ENCODE assay signal across 8 cellular contexts in the genomic region with DNA sequence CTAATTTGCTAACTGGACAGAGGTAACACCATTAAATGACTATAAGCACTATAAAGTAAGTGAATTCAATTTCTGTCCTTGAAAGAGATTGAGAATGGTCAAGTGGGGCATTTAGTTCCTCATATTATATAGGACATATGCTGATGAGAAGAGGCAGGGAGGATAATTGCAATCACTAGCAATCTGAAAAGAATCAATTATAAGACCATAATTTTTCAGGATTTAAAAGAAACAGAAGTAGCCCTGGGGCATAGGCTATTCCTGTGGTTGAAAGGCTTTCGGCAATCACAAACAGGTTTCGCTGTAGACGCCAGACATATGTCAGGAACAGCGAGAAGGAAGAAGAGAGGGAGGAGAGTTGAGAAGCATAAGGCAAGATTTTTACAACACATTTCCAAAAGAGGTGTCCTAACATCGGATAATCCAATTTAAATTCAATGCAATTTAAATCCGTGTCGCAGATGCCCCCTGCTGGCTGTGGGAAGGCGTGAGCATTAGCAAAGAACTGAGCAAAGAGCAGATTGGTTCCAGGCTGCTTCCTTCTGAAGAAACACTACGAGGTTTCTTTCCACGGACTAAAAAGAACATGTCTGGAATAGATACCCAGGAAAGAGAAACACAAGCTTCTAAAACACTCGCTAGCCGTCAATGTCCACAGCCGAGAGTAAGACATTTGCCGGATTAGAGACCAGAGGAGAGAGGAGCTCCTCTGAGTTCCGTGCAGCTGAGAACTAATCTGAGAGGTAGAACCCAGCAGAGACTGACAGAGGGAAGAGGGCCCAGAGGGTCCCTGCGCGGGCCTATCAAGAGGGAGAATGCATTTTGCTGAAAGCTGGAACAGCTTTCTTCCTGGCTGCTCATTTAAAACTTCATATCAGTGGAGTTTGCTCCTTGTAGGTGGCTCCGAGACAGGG. TPM values are rescaled to one million over a fixed set of nuclear protein-coding genes. Genes with fewer than 3 reads are reported as not detected.
DNase-seq lines count a peak whose midpoint lies in the region; ATAC-seq, FAIRE-seq and TF ChIP-seq lines count a peak whose summit lies in the region.

No MANE protein-coding gene starts in this region.

- TF ChIP-seq CTCF in AG04449 (IDR thresholded peaks at IDR 0.05; ENCODE audit: insufficient read depth, low read length, missing control alignments) (peak; percentile 76), bronchial epithelial cell (IDR thresholded peaks at IDR 0.05; ENCODE audit: insufficient read depth, low read length, severe bottlenecking) (peak; percentile 84)

- no peaks in the 10 kb centered on the region for H3K36me3 ChIP-seq in bronchial epithelial cell (ENCODE audit: control insufficient read depth, insufficient read depth, low read length)

- POLR2A ChIA-PET in AG04449 (lab: Yijun Ruan, JAX): no interaction called here

- ATAC-seq in GM18868 (IDR thresholded peaks at IDR 0.05; ENCODE audit: unreplicated experiment): peak; percentile 74
- ATAC-seq in HG03108 (IDR thresholded peaks at IDR 0.05; ENCODE audit: unreplicated experiment): no peak

- H3K4me3 ChIP-seq in AG04449 (ENCODE audit: low read depth, low read length) (no peak overlapping the region), bronchial epithelial cell (ENCODE audit: low read depth, low read length) (no peak overlapping the region)

- DNase-seq in AG04449 (ENCODE audit: low read depth, low spot score) (no peak), NCI-H146 treated with DMSO at 0.1 percent for 48 hours (lab: John Stamatoyannopoulos, UW; ENCODE audit: unreplicated experiment) (peak; percentile 37), T-helper 1 cell (peak in 3 of 5 donors; percentile 3 to 19 (median 18)), bronchial epithelial cell (ENCODE audit: low read depth) (peak; percentile 44), kidney tubule cell (ENCODE audit: low spot score) (peak; percentile 71)
- peak; percentile 30 to 51 for DNase-seq in stimulated activated CD4-positive, alpha-beta T cell treated with anti-CD3 and anti-CD28 coated beads, Interleukin-4, amount 100 ng/mL, for 48 hours (ENCODE audit: low read depth in 2 of 2)

- CTCF ChIA-PET in AG04449 (lab: Yijun Ruan, JAX): interaction anchor here (0.6 to 8.7 kb wide), 59 partner anchors 7 to 339 kb away, joined by 3 to 207 read pairs (median 5); a partner anchor contains a TSS

- no peaks in the 10 kb centered on the region for H3K27me3 ChIP-seq in bronchial epithelial cell (ENCODE audit: control insufficient read depth, insufficient read depth, low read length)

- peak; percentile 28 for FAIRE-seq in bronchial epithelial cell (lab: Jason Lieb, UNC)

RNA-seq across cellular contexts. Expression of a gene that starts 27.9 kb away (rescaled TPM):
- 3.9 and 6.0 TPM in 2 replicates for total RNA-seq in bronchial epithelial cell
